Comparison of ENCODE assay signal across 8 cellular contexts in genomic region chr17:65750678-65751077, GRCh38.
DNase-seq lines count a peak whose midpoint lies in the region; ATAC-seq, FAIRE-seq and TF ChIP-seq lines count a peak whose summit lies in the region.

No MANE protein-coding gene starts in this region.

- H3K27me3 ChIP-seq in fibroblast of lung (ENCODE audit: control insufficient read depth, insufficient read depth, low read length) (no peaks in the 10 kb centered on the region), gastrocnemius medialis (no peaks in the 10 kb centered on the region)

- ATAC-seq in gastrocnemius medialis: peak; percentile 51 to 90
- no peak for ATAC-seq in GM21381 (IDR thresholded peaks at IDR 0.05; ENCODE audit: unreplicated experiment)

- H3K27ac ChIP-seq in fibroblast of lung (ENCODE audit: insufficient read depth, low read length): no peak overlapping the region
- H3K27ac ChIP-seq in gastrocnemius medialis: peak overlapping the region in 2 of 4 donors; percentile 19 to 59

- intact Hi-C loops in gastrocnemius medialis (cut with DNase I; ENCODE audit: low total_unique reads): no loop called here

- peaks cover 10% of the 10 kb centered on the region for H3K4me1 ChIP-seq in fibroblast of lung (ENCODE audit: control insufficient read depth, extremely low read depth, insufficient read depth, low read length)
- peaks cover 13 to 15% of the 10 kb centered on the region in 2 donors for H3K4me1 ChIP-seq in gastrocnemius medialis

- in situ Hi-C loops in gastrocnemius medialis (cut with MboI; ENCODE audit: low sequenced_read_pairs in 4 of 4): no loop called here

- H3K36me3 ChIP-seq in fibroblast of lung (ENCODE audit: control insufficient read depth, insufficient read depth, low read length) (no peaks in the 10 kb centered on the region), gastrocnemius medialis (no peaks in the 10 kb centered on the region)

- H4K20me1 ChIP-seq in fibroblast of lung (ENCODE audit: control insufficient read depth, extremely low read depth, insufficient read depth, low read length): no peaks in the 10 kb centered on the region

- peak; percentile 85 for DNase-seq in GM04504 (ENCODE audit: low read depth)
- peak; percentile 90 for DNase-seq in NCI-H2196 (lab: John Stamatoyannopoulos, UW; ENCODE audit: unreplicated experiment)
- peak; percentile 0 to 2 for DNase-seq in activated CD8-positive, alpha-beta memory T cell treated with anti-CD3 and anti-CD28 coated beads for 4 hours (ENCODE audit: low read depth in 2 of 2)
- DNase-seq in fibroblast of lung (ENCODE audit: low read depth in 2 of 2): peak; percentile 88 to 97
- DNase-seq in gastrocnemius medialis: peak; percentile 28 to 42
- DNase-seq in D721Med (ENCODE audit: insufficient read length, low spot score): no peak
- DNase-seq in inferior parietal cortex (ENCODE audit: extremely low spot score): no peak

- TF ChIP-seq CTCF in fibroblast of lung (conservative IDR thresholded peaks at IDR 0.05 in 1 of 2, IDR thresholded peaks at IDR 0.05 in 1 of 2; ENCODE audit: low read depth in 1 of 2, low read length in 2 of 2): no peak
- no peak for TF ChIP-seq CTCF in gastrocnemius medialis (IDR thresholded peaks at IDR 0.05 in 4 of 5, conservative IDR thresholded peaks at IDR 0.05 in 1 of 5)
- no peak for TF ChIP-seq CTCF in D721Med (IDR thresholded peaks at IDR 0.05; ENCODE audit: insufficient read depth, missing control alignments)

- H3K4me3 ChIP-seq in fibroblast of lung (replicated peaks in 1 of 4; ENCODE audit: control extremely low read depth in 1 of 4, insufficient read depth in 1 of 4, low read depth in 3 of 4, low read length in 4 of 4): no peak overlapping the region
- no peak overlapping the region for H3K4me3 ChIP-seq in gastrocnemius medialis

- H3K9ac ChIP-seq in fibroblast of lung (ENCODE audit: insufficient read depth, low read length): no peak overlapping the region

- no peak for TF ChIP-seq POLR2A in gastrocnemius medialis (IDR thresholded peaks at IDR 0.05)

- FAIRE-seq in D721Med (lab: Jason Lieb, UNC): no peak

- no peak overlapping the region for H2AFZ ChIP-seq in fibroblast of lung (ENCODE audit: low read length)

- no peak overlapping the region for H3K4me2 ChIP-seq in fibroblast of lung (ENCODE audit: extremely low read depth, insufficient read depth, low read length)

- no peaks in the 10 kb centered on the region for H3K79me2 ChIP-seq in fibroblast of lung (ENCODE audit: control insufficient read depth, insufficient read depth, low read length)

- no peaks in the 10 kb centered on the region for H3K9me3 ChIP-seq in fibroblast of lung (ENCODE audit: control insufficient read depth, insufficient read depth, low read depth, low read length)
- no peaks in the 10 kb centered on the region for H3K9me3 ChIP-seq in gastrocnemius medialis

Comparison
In these comparisons a context has a peak if more than half of its experiments do, and no peak if none do; other contexts are left out.
1. DNase-seq: peak in GM04504 (single experiment), NCI-H2196 (single experiment), activated CD8-positive, alpha-beta memory T cell treated with anti-CD3 and anti-CD28 coated beads for 4 hours (2 of 2), fibroblast of lung (2 of 2) and gastrocnemius medialis (2 of 2); none in D721Med (single experiment) and inferior parietal cortex (single experiment).